ENCODE assay signal across 8 cellular contexts in the genomic region with DNA sequence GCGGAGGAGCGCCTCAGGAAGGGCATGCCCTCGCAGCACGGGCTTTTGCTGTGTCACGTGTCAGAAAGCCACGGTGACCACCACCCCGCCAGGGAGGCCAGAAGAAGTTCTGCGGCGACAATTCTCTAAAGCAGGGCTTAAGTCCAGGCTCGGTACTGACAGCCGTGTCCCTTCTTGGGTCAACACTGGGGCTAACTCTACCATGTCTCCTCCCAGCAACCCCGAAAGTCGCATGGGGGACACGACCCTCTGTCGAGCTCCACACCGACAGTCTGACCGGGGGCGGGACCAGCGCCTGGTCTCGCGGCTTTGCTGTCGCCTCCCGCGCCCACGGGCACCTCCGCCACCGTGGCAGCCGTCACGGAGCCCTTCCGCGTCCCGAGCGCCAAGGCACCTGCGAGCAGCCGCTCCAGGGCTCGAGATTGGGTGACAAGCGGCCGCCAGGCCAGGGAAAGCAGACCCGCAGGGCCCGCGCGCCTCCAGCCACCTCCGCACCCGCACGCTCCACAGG. TPM values are rescaled to one million over a fixed set of nuclear protein-coding genes. Genes with fewer than 3 reads are reported as not detected.
A peak's percentile ranks its signal among the peaks of the same experiment; 100 is the strongest.
DNase-seq lines count a peak whose midpoint lies in the region; ATAC-seq and TF ChIP-seq lines count a peak whose summit lies in the region.

No MANE protein-coding gene starts in this region.

- H3K4me3 Mint-ChIP-seq in activated naive CD8-positive, alpha-beta T cell = peak overlapping the region; percentile 85

- H3K27ac Mint-ChIP-seq in activated naive CD8-positive, alpha-beta T cell = peak overlapping the region; percentile 94

- TF ChIP-seq POLR2A in heart left ventricle (IDR thresholded peaks at IDR 0.05) = no peak

- DNase-seq in activated T-cell treated with anti-CD3 and anti-CD28 coated beads for 1 hour (ENCODE audit: low read depth) (peak; percentile 26), NOMO-1 treated with dmso at 0.1 percent for 144 hours (lab: John Stamatoyannopoulos, UW; ENCODE audit: unreplicated experiment) (peak; percentile 8), heart left ventricle (peak; percentile 30 to 65 (median 46)), pons (ENCODE audit: low spot score) (peak; percentile 17), NCI-H1436 (lab: John Stamatoyannopoulos, UW) (no peak)
- no peak for DNase-seq in activated T-cell treated with anti-CD3 and anti-CD28 coated beads, Interleukin-2, amount 50 U/mL, for 1 hour

- peak overlapping the region; percentile 53 to 97 (median 87) for H3K27ac ChIP-seq in heart left ventricle

- no peaks in the 10 kb centered on the region for H3K9me3 Mint-ChIP-seq in activated naive CD8-positive, alpha-beta T cell (ENCODE audit: low read depth)

- H3K4me3 ChIP-seq in heart left ventricle = peak overlapping the region; percentile 72 to 99 (median 84)

- H3K27me3 Mint-ChIP-seq in activated naive CD8-positive, alpha-beta T cell = no peaks in the 10 kb centered on the region

- ATAC-seq in HG02870 (IDR thresholded peaks at IDR 0.05; ENCODE audit: unreplicated experiment) (peak; percentile 14), heart left ventricle (peak; percentile 27 to 62 (median 36))

- H3K4me1 ChIP-seq in heart left ventricle = peaks cover 0 to 23% (median 15%) of the 10 kb centered on the region in 12 donors

- WGBS in heart left ventricle, 4 donors = 0 to 1% (median 0%) methylated on average over 9 to 45 of the region's 45 CpGs

- peaks cover 15% of the 10 kb centered on the region for H3K4me1 Mint-ChIP-seq in activated naive CD8-positive, alpha-beta T cell (ENCODE audit: low read depth)

- no peaks in the 10 kb centered on the region for H3K36me3 ChIP-seq in heart left ventricle

- no peaks in the 10 kb centered on the region for H3K27me3 ChIP-seq in heart left ventricle

- H3K9me3 ChIP-seq in heart left ventricle = no peaks in the 10 kb centered on the region

- intact Hi-C loops in heart left ventricle (cut with DNase I) = loop anchor here in 7 of 10 donors (2.0 to 10.0 kb wide), 7 partner anchors 72 to 244 kb away; a partner anchor contains a TSS

- peaks cover 5% of the 10 kb centered on the region for H3K36me3 Mint-ChIP-seq in activated naive CD8-positive, alpha-beta T cell

- no peak for TF ChIP-seq CTCF in heart left ventricle (IDR thresholded peaks at IDR 0.05)

RNA-seq across cellular contexts. Expression of a gene that starts 0.5 kb away (rescaled TPM):
- 1 to 10 TPM; 2.5 to 4.4 (median 3.1) TPM for total RNA-seq in heart left ventricle
- 1 to 10 TPM; 1.8 to 5.2 TPM for polyA plus RNA-seq in heart left ventricle

RNA-seq across cellular contexts. Expression of a gene that starts 37.9 kb away (rescaled TPM):
- total RNA-seq in heart left ventricle = 1 to 10 TPM; 1.6 to 7.1 (median 2.9) TPM
- 1 to 10 TPM in 1 of 2 donors, under 1 TPM in 1; 0.78 to 4.2 TPM for polyA plus RNA-seq in heart left ventricle

Comparison
In these comparisons a context has a peak if more than half of its experiments do, and no peak if none do; other contexts are left out.
1. DNase-seq: peak in activated T-cell treated with anti-CD3 and anti-CD28 coated beads for 1 hour (single experiment), NOMO-1 treated with dmso at 0.1 percent for 144 hours (single experiment), heart left ventricle (5 of 5) and pons (single experiment); none in activated T-cell treated with anti-CD3 and anti-CD28 coated beads, Interleukin-2, amount 50 U/mL, for 1 hour (single experiment) and NCI-H1436 (single experiment).